Comparison of ENCODE assay signal across 21 cellular contexts in genomic region chr3:126305427-126305826, GRCh38. TPM values are rescaled to one million over a fixed set of nuclear protein-coding genes. Genes with fewer than 3 reads are reported as not detected.
"Had no signal": no experiment of that assay in that cellular context is flagged by ENCODE, and none has a peak within 500 bp of the region (broad histone marks: within the 10 kb centered on the region; RNA-seq: fewer than 3 reads in every experiment).

No MANE protein-coding gene starts in this region.

- H3K9me3 ChIP-seq: ovary, testis had no signal

- H2AFZ ChIP-seq: neural progenitor cell had no signal

- H3K36me3 ChIP-seq: breast epithelium, esophagus muscularis mucosa, neural progenitor cell, ovary, stomach, upper lobe of left lung had no signal

- H3K27me3 ChIP-seq: breast epithelium, dorsolateral prefrontal cortex, esophagus muscularis mucosa, neural progenitor cell, ovary, stomach, testis, upper lobe of left lung had no signal

- H3K27ac ChIP-seq: breast epithelium, dorsolateral prefrontal cortex, esophagus muscularis mucosa, neural progenitor cell, ovary, stomach, testis, upper lobe of left lung had no signal

- H3K9ac ChIP-seq: neural progenitor cell had no signal

- DNase-seq: activated CD4-positive, CD25-positive, alpha-beta regulatory T cell treated with anti-CD3 and anti-CD28 coated beads, Interleukin-2, amount 50 U/mL, for 72 hours; activated naive CD4-positive, alpha-beta T cell treated with Interleukin-2 at 50 U/mL for 16 hours; activated T-cell treated with anti-CD3 and anti-CD28 coated beads for 4 hours; aorta; dorsolateral prefrontal cortex; foreskin melanocyte; head of caudate nucleus; left colon; naive B cell; ovary; stimulated activated CD4-positive, alpha-beta T cell treated with anti-CD3 and anti-CD28 coated beads, Interleukin-1b, Interleukin-23, amount 100 ng/mL, for 48 hours; stomach; T-cell; T-helper 9 cell; testis; upper lobe of left lung had no signal

- H3K4me1 ChIP-seq: breast epithelium, neural progenitor cell, testis had no signal

- H3K4me3 ChIP-seq: breast epithelium, dorsolateral prefrontal cortex, esophagus muscularis mucosa, lung, neural progenitor cell, ovary, stomach, testis, upper lobe of left lung had no signal

- H3K4me2 ChIP-seq: neural progenitor cell had no signal

RNA-seq across cellular contexts. Expression of gene KLF15, which starts 51.8 kb away (rescaled TPM):
- total RNA-seq: mononuclear cell had no signal
